In genomic region chr11:1106387-1106786, GRCh38 we compare ENCODE assay signal across 2 cellular contexts.
A peak's percentile ranks its signal among the peaks of the same experiment; 100 is the strongest.
TF ChIP-seq lines count a peak whose summit lies in the region.

No MANE protein-coding gene starts in this region.

TF ChIP-seq in HEK293, 187 proteins besides CTCF, POLR2A, EP300 and RAD21:
- TF ChIP-seq ZNF174 (tag by site-specific recombination; IDR thresholded peaks at IDR 0.05) (no peak), ZFHX2 (tag by site-specific recombination; conservative IDR thresholded peaks at IDR 0.05) (peak; percentile 59), ZNF366 (tag by site-specific recombination; conservative IDR thresholded peaks at IDR 0.05) (peak; percentile 64; the same call in 1 of the 2 replicates), EGR2 (tag by site-specific recombination; IDR thresholded peaks at IDR 0.05; ENCODE audit: low read depth) (peak; percentile 78)

TF ChIP-seq in H1, 55 proteins besides CTCF, POLR2A, EP300 and RAD21:
- no peak for TF ChIP-seq CEBPB (IDR thresholded peaks at IDR 0.05; ENCODE audit: low read depth, low read length)
- no peak for TF ChIP-seq SUZ12 (IDR thresholded peaks at IDR 0.05; ENCODE audit: low read length)
- TF ChIP-seq CTBP2 (IDR thresholded peaks at IDR 0.05; ENCODE audit: borderline replicate concordance, insufficient read depth, insufficient read length, low read length), result no peak
- no peak for TF ChIP-seq SIX5 (IDR thresholded peaks at IDR 0.05; ENCODE audit: low read depth, low read length)
- TF ChIP-seq TAF1 (IDR thresholded peaks at IDR 0.05; ENCODE audit: low read depth, low read length), result no peak
- no peak for TF ChIP-seq CHD1 (IDR thresholded peaks at IDR 0.05; ENCODE audit: low read depth, low read length)
- no peak for TF ChIP-seq SAP30 (IDR thresholded peaks at IDR 0.05; ENCODE audit: insufficient read depth, insufficient replicate concordance, low read length)
- no peak for TF ChIP-seq SIRT6 (IDR thresholded peaks at IDR 0.05; ENCODE audit: low read length)
- TF ChIP-seq TCF12 (IDR thresholded peaks at IDR 0.05; ENCODE audit: low read depth, low read length), result no peak
- TF ChIP-seq SIN3A (conservative IDR thresholded peaks at IDR 0.05 in 1 of 2, IDR thresholded peaks at IDR 0.05 in 1 of 2; ENCODE audit: low read depth in 1 of 2, low read length in 2 of 2), result no peak
- no peak for TF ChIP-seq CREB1 (IDR thresholded peaks at IDR 0.05)
- no peak for TF ChIP-seq TAF7 (optimal IDR thresholded peaks at IDR 0.05; ENCODE audit: borderline replicate concordance, low read depth, low read length)
- no peak for TF ChIP-seq RNF2 (IDR thresholded peaks at IDR 0.05; ENCODE audit: borderline replicate concordance, low read depth, low read length, missing control alignments, poor library complexity, severe bottlenecking)
- no peak for TF ChIP-seq SP4 (IDR thresholded peaks at IDR 0.05; ENCODE audit: low read length)
- no peak for TF ChIP-seq JUN (IDR thresholded peaks at IDR 0.05; ENCODE audit: low read depth, low read length)
